In the genomic region with DNA sequence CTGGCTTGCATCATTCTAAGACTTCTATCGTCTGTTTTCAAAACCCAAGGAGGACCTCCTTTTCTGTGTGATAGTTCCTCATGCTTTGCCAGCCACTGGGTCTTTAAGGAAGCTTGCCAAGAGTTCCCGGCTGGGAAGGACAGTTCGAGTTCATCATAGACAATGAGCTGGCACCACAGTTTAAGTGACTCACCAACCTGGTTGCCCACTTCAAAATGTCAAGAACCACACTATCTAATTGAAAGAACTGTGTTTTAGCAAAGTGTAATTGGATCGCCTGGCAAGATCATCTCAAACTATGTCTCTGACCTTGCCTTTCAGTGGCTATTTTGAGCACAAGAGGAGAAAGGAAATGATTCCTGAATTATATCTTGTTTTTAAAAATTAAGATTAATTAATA, we compare ENCODE assay signal across 23 cellular contexts. TPM values are rescaled to one million over a fixed set of nuclear protein-coding genes. Genes with fewer than 3 reads are reported as not detected.
DNase-seq lines count a peak whose midpoint lies in the region; ATAC-seq, FAIRE-seq and TF ChIP-seq lines count a peak whose summit lies in the region.
"Had no signal": no experiment of that assay in that cellular context is flagged by ENCODE, and none has a peak within 500 bp of the region (broad histone marks: within the 10 kb centered on the region; RNA-seq: fewer than 3 reads in every experiment).

No MANE protein-coding gene starts in this region.

- no peaks in the 10 kb centered on the region for H3K9me3 Mint-ChIP-seq in progenitor cell of endocrine pancreas (ENCODE audit: low read depth)
- no peaks in the 10 kb centered on the region for H3K9me3 Mint-ChIP-seq in activated T-cell treated with anti-CD3 and anti-CD28 coated beads, Interleukin-2, amount 50 U/mL, for 4 hours
- H3K9me3 Mint-ChIP-seq: central memory CD8-positive, alpha-beta T cell; nephron had no signal

- TF ChIP-seq CTCF in bronchial epithelial cell (IDR thresholded peaks at IDR 0.05; ENCODE audit: insufficient read depth, low read length, severe bottlenecking): no peak
- TF ChIP-seq CTCF in progenitor cell of endocrine pancreas (IDR thresholded peaks at IDR 0.05; ENCODE audit: unreplicated experiment): no peak

- peak; percentile 29 for DNase-seq in NCI-H2107 (lab: John Stamatoyannopoulos, UW)
- no peak for DNase-seq in NCI-H2107 treated with DMSO at 0.1 percent for 48 hours (lab: John Stamatoyannopoulos, UW; ENCODE audit: unreplicated experiment)
- DNase-seq in NCI-H446 (lab: John Stamatoyannopoulos, UW): peak; percentile 63 to 92
- DNase-seq in bronchial epithelial cell (ENCODE audit: low read depth): peak; percentile 77
- no peak for DNase-seq in progenitor cell of endocrine pancreas (ENCODE audit: low spot score, unreplicated experiment)
- no peak for DNase-seq in activated T-cell treated with anti-CD3 and anti-CD28 coated beads, Interleukin-2, amount 50 U/mL, for 4 hours
- DNase-seq in dedifferentiated amniotic fluid mesenchymal stem cell (ENCODE audit: extremely low spot score): no peak
- DNase-seq: activated CD4-positive, alpha-beta T cell treated with anti-CD3 and anti-CD28 coated beads for 48 hours; activated gamma-delta T cell; erythroblast; gastrocnemius medialis; IMR-90; left colon; NCI-H2081; NCI-H82; posterior cingulate gyrus; small intestine; stimulated activated CD4-positive, alpha-beta T cell treated with anti-CD3 and anti-CD28 coated beads, Interleukin-4, amount 100 ng/mL, for 24 hours; upper lobe of left lung had no signal

- peaks cover 4% of the 10 kb centered on the region for H3K27me3 Mint-ChIP-seq in progenitor cell of endocrine pancreas
- H3K27me3 Mint-ChIP-seq in activated T-cell treated with anti-CD3 and anti-CD28 coated beads, Interleukin-2, amount 50 U/mL, for 4 hours (ENCODE audit: low read depth): peaks cover 5% of the 10 kb centered on the region
- H3K27me3 Mint-ChIP-seq: central memory CD8-positive, alpha-beta T cell had no signal

- H3K4me3 Mint-ChIP-seq in progenitor cell of endocrine pancreas (ENCODE audit: low read depth): no peak overlapping the region
- H3K4me3 Mint-ChIP-seq in activated T-cell treated with anti-CD3 and anti-CD28 coated beads, Interleukin-2, amount 50 U/mL, for 4 hours: no peak overlapping the region
- H3K4me3 Mint-ChIP-seq: central memory CD8-positive, alpha-beta T cell; nephron had no signal

- H3K27me3 ChIP-seq in bronchial epithelial cell (ENCODE audit: control insufficient read depth, insufficient read depth, low read length): no peaks in the 10 kb centered on the region
- H3K27me3 ChIP-seq: BLaER1 treated with 17β-estradiol and CSF1 and Interleukin-3, amounts not matched to agents 10 nM and 100 nM; upper lobe of left lung had no signal

- no peaks in the 10 kb centered on the region for H3K36me3 Mint-ChIP-seq in progenitor cell of endocrine pancreas (ENCODE audit: insufficient read depth)
- H3K36me3 Mint-ChIP-seq in activated T-cell treated with anti-CD3 and anti-CD28 coated beads, Interleukin-2, amount 50 U/mL, for 4 hours (ENCODE audit: insufficient read depth): no peaks in the 10 kb centered on the region

- no peak overlapping the region for H3K27ac Mint-ChIP-seq in progenitor cell of endocrine pancreas
- H3K27ac Mint-ChIP-seq: nephron had no signal

- no peaks in the 10 kb centered on the region for H3K36me3 ChIP-seq in bronchial epithelial cell (ENCODE audit: control insufficient read depth, insufficient read depth, low read length)
- H3K36me3 ChIP-seq: BLaER1 treated with 17β-estradiol and CSF1 and Interleukin-3, amounts not matched to agents 10 nM and 100 nM; gastrocnemius medialis; upper lobe of left lung had no signal

- no peak overlapping the region for H3K4me3 ChIP-seq in bronchial epithelial cell (ENCODE audit: low read depth, low read length)
- H3K4me3 ChIP-seq: BLaER1 treated with 17β-estradiol and CSF1 and Interleukin-3, amounts not matched to agents 10 nM and 100 nM; gastrocnemius medialis; upper lobe of left lung had no signal

- peaks cover 13% of the 10 kb centered on the region for H3K4me1 Mint-ChIP-seq in progenitor cell of endocrine pancreas (ENCODE audit: low read depth)
- no peaks in the 10 kb centered on the region for H3K4me1 Mint-ChIP-seq in activated T-cell treated with anti-CD3 and anti-CD28 coated beads, Interleukin-2, amount 50 U/mL, for 4 hours (ENCODE audit: low read depth)
- H3K4me1 Mint-ChIP-seq: central memory CD8-positive, alpha-beta T cell; nephron had no signal

- FAIRE-seq in bronchial epithelial cell (lab: Jason Lieb, UNC): no peak
- FAIRE-seq: small intestine had no signal

- ATAC-seq in activated T-cell treated with anti-CD3 and anti-CD28 coated beads, Interleukin-2, amount 50 U/mL, for 4 hours: no peak
- ATAC-seq in HG03135 (IDR thresholded peaks at IDR 0.05; ENCODE audit: unreplicated experiment): no peak
- ATAC-seq: gastrocnemius medialis, left colon had no signal

RNA-seq across cellular contexts. Expression of a gene that starts 27.9 kb away (rescaled TPM):
- total RNA-seq in bronchial epithelial cell (4.5 and 15.4 TPM in 2 replicates), progenitor cell of endocrine pancreas (55.0 and 72.0 TPM in 2 replicates)
- total RNA-seq in activated T-cell treated with anti-CD3 and anti-CD28 coated beads, Interleukin-2, amount 50 U/mL, for 4 hours: under 1 TPM in 1 of 3 donors, not detected in 2; 0.08 TPM
- total RNA-seq: IMR-90 had no signal

Comparison
In these comparisons a context has a peak if more than half of its experiments do, and no peak if none do; other contexts are left out.
1. DNase-seq: peak in NCI-H2107 (single experiment), NCI-H446 (2 of 2) and bronchial epithelial cell (single experiment); none in NCI-H2107 treated with DMSO at 0.1 percent for 48 hours (single experiment), progenitor cell of endocrine pancreas (single experiment), activated T-cell treated with anti-CD3 and anti-CD28 coated beads, Interleukin-2, amount 50 U/mL, for 4 hours (single experiment) and dedifferentiated amniotic fluid mesenchymal stem cell (single experiment).